1 cellular context compared by ENCODE assay signal in the genomic region with DNA sequence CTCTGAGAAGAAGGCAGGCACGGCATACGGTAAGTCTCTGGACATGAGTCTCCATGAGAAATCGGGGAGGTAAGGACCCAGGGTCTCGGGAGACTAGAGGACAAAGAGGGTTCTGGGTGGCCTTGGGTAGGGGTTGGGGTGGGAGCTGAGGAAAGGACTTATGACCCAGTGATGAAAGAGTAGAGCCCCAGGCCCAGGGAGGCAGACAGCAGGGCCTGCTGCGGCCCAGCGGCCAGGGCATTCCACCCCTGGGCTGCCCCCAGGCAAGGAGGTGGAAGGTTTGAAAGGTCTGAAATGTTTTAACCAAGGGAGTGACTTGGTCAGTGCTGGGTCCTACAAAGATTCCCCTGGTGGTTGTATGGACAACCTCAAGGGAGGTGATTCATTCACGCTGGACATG.
TF ChIP-seq lines count a peak whose summit lies in the region.

No MANE protein-coding gene starts in this region.

TF ChIP-seq in K562, 482 proteins besides CTCF, POLR2A, EP300 and RAD21 (continued from another document):
- TF ChIP-seq, protein P1, sequence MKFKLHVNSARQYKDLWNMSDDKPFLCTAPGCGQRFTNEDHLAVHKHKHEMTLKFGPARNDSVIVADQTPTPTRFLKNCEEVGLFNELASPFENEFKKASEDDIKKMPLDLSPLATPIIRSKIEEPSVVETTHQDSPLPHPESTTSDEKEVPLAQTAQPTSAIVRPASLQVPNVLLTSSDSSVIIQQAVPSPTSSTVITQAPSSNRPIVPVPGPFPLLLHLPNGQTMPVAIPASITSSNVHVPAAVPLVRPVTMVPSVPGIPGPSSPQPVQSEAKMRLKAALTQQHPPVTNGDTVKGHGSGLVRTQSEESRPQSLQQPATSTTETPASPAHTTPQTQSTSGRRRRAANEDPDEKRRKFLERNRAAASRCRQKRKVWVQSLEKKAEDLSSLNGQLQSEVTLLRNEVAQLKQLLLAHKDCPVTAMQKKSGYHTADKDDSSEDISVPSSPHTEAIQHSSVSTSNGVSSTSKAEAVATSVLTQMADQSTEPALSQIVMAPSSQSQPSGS (CRISPR knock-in tag; IDR thresholded peaks at IDR 0.05): no peak
TF ChIP-seq in K562: peak in this region for 0.
